In genomic region chr22:45543243-45543642, GRCh38 we compare ENCODE assay signal across 13 cellular contexts. TPM values are rescaled to one million over a fixed set of nuclear protein-coding genes. Genes with fewer than 3 reads are reported as not detected.
A peak's percentile ranks its signal among the peaks of the same experiment; 100 is the strongest.
DNase-seq lines count a peak whose midpoint lies in the region; ATAC-seq and TF ChIP-seq lines count a peak whose summit lies in the region.
"Had no signal": no experiment of that assay in that cellular context is flagged by ENCODE, and none has a peak within 500 bp of the region (broad histone marks: within the 10 kb centered on the region; RNA-seq: fewer than 3 reads in every experiment).

No MANE protein-coding gene starts in this region.

- CTCF ChIA-PET in Caco-2 (lab: Charles Lee) (no interaction called here), RWPE1 (lab: Yijun Ruan, JAX) (no interaction called here)

- TF ChIP-seq CTCF in Caco-2 (IDR thresholded peaks at IDR 0.05; ENCODE audit: insufficient read depth in 1 of 2, low read depth in 1 of 2, low read length in 1 of 2, severe bottlenecking in 1 of 2, unreplicated experiment in 1 of 2) (no peak), RWPE1 (conservative IDR thresholded peaks at IDR 0.05; ENCODE audit: low read depth) (no peak), hepatocyte (IDR thresholded peaks at IDR 0.05; ENCODE audit: poor library complexity) (no peak), parathyroid adenoma (IDR thresholded peaks at IDR 0.05) (no peak)

- no peaks in the 10 kb centered on the region for H3K4me1 Mint-ChIP-seq in Caco-2 (ENCODE audit: low read depth, unreplicated experiment)
- peaks cover 4% of the 10 kb centered on the region for H3K4me1 Mint-ChIP-seq in T-helper 17 cell
- H3K4me1 Mint-ChIP-seq: CD14-positive monocyte had no signal

- H3K27ac Mint-ChIP-seq in Caco-2 (ENCODE audit: unreplicated experiment) = peak overlapping the region; percentile 49
- no peak overlapping the region for H3K27ac Mint-ChIP-seq in T-helper 17 cell
- H3K27ac Mint-ChIP-seq: CD14-positive monocyte; CD8-positive, alpha-beta T cell had no signal

- peaks cover 5% of the 10 kb centered on the region for H3K36me3 ChIP-seq in Caco-2 (ENCODE audit: control insufficient read depth, insufficient read depth, low read length)
- H3K36me3 ChIP-seq in hepatocyte (replicated peaks; ENCODE audit: insufficient read depth, low read depth) = no peaks in the 10 kb centered on the region
- H3K36me3 ChIP-seq in parathyroid adenoma (ENCODE audit: control insufficient read depth, insufficient read depth, low read length) = no peaks in the 10 kb centered on the region

- no TSS peak for BruUV-seq in Caco-2 (replicated peaks; lab: Mats Ljungman, UMichigan)

- DNase-seq in Caco-2 (no peak), RWPE1 (ENCODE audit: low spot score) (no peak), hepatocyte (ENCODE audit: low spot score) (peak; percentile 3), T-helper 17 cell (no peak), NCI-H1105 treated with DMSO at 0.1 percent for 48 hours (lab: John Stamatoyannopoulos, UW) (no peak)
- DNase-seq: CD8-positive, alpha-beta T cell; DMS53; GF-D8 had no signal

- H3K79me2 ChIP-seq in hepatocyte = no peaks in the 10 kb centered on the region
- H3K79me2 ChIP-seq in parathyroid adenoma = peaks cover 2% of the 10 kb centered on the region

- no peaks in the 10 kb centered on the region for H3K9me2 ChIP-seq in hepatocyte (replicated peaks; ENCODE audit: insufficient read depth)

- H3K9ac ChIP-seq in parathyroid adenoma = no peak overlapping the region

- H3K27ac ChIP-seq in RWPE1 (peak overlapping the region; percentile 12; the same call in 1 of the 2 replicates), hepatocyte (no peak overlapping the region), parathyroid adenoma (peak overlapping the region; percentile 67)
- H3K27ac ChIP-seq: A549 had no signal

- WGBS in hepatocyte (ENCODE audit: low lambda C conversion rate, missing lambda C conversion rate) = 98% methylated on average over 13 of the region's 13 CpGs

- H3K4me2 ChIP-seq in hepatocyte (no peak overlapping the region), parathyroid adenoma (ENCODE audit: low read length) (no peak overlapping the region)
- H3K4me2 ChIP-seq: A549 had no signal

- H3K36me3 Mint-ChIP-seq in Caco-2 (ENCODE audit: insufficient read depth, unreplicated experiment) (peaks cover 91% of the 10 kb centered on the region), T-helper 17 cell (ENCODE audit: low read depth) (no peaks in the 10 kb centered on the region)
- H3K36me3 Mint-ChIP-seq: CD14-positive monocyte; CD8-positive, alpha-beta T cell had no signal

- H3K27me3 Mint-ChIP-seq in Caco-2 (ENCODE audit: insufficient read depth, unreplicated experiment) (no peaks in the 10 kb centered on the region), T-helper 17 cell (peaks cover 29% of the 10 kb centered on the region)

- H3K4me3 Mint-ChIP-seq in Caco-2 (ENCODE audit: unreplicated experiment) (no peak overlapping the region), T-helper 17 cell (no peak overlapping the region)
- H3K4me3 Mint-ChIP-seq: CD14-positive monocyte; CD8-positive, alpha-beta T cell had no signal

- intact Hi-C loops in Caco-2 (cut with micrococcal nuclease; ENCODE audit: unreplicated experiment) = no loop called here

- H3K9me3 Mint-ChIP-seq in Caco-2 (ENCODE audit: unreplicated experiment) = no peaks in the 10 kb centered on the region
- H3K9me3 Mint-ChIP-seq: CD8-positive, alpha-beta T cell had no signal

- POLR2A ChIA-PET in Caco-2 (lab: Charles Lee) (no interaction called here), RWPE1 (lab: Yijun Ruan, JAX; ENCODE audit: low non-redundant PET) (no interaction called here)

- H3K4me1 ChIP-seq in Caco-2 (no peaks in the 10 kb centered on the region), hepatocyte (ENCODE audit: insufficient read depth) (no peaks in the 10 kb centered on the region), parathyroid adenoma (peaks cover 34% of the 10 kb centered on the region)
- H3K4me1 ChIP-seq: A549 had no signal

- no peaks in the 10 kb centered on the region for H4K20me1 ChIP-seq in hepatocyte (ENCODE audit: insufficient read depth, poor library complexity, severe bottlenecking)

- H3K9me3 ChIP-seq in Caco-2 (no peaks in the 10 kb centered on the region), hepatocyte (ENCODE audit: low read depth) (no peaks in the 10 kb centered on the region), parathyroid adenoma (ENCODE audit: control insufficient read depth, low read length) (no peaks in the 10 kb centered on the region), T-helper 17 cell (ENCODE audit: control insufficient read depth, low read length, poor library complexity, severe bottlenecking) (no peaks in the 10 kb centered on the region)
- H3K9me3 ChIP-seq: A549 had no signal

- H2AFZ ChIP-seq in hepatocyte (no peak overlapping the region), parathyroid adenoma (no peak overlapping the region)

- H3K4me3 ChIP-seq in Caco-2 (ENCODE audit: low read depth, low read length) (no peak overlapping the region), hepatocyte (no peak overlapping the region), parathyroid adenoma (ENCODE audit: low read depth, low read length) (no peak overlapping the region)
- H3K4me3 ChIP-seq: A549 had no signal

- no peak for ATAC-seq in T-helper 17 cell
- no peak for ATAC-seq in HG03432 (IDR thresholded peaks at IDR 0.05; ENCODE audit: unreplicated experiment)
- ATAC-seq: A549; CD8-positive, alpha-beta T cell; HCT116 had no signal

- H3K27me3 ChIP-seq in Caco-2 (replicated peaks; ENCODE audit: control insufficient read depth, insufficient read depth, low read length) (no peaks in the 10 kb centered on the region), hepatocyte (no peaks in the 10 kb centered on the region), parathyroid adenoma (ENCODE audit: control insufficient read depth, insufficient read depth, low read length) (no peaks in the 10 kb centered on the region)

RNA-seq across cellular contexts. Expression of gene FBLN1, which starts 40.6 kb away (rescaled TPM):
- 510 and 519 TPM in 2 replicates for total RNA-seq in Caco-2 (2022)
- total RNA-seq in hepatocyte = 185 and 201 TPM in 2 replicates
- 669 and 709 TPM in 2 replicates for polyA plus RNA-seq in hepatocyte
- total RNA-seq in T-helper 17 cell = under 1 TPM; 0.34 to 0.90 TPM
- total RNA-seq: CD8-positive, alpha-beta T cell had no signal

Comparison
In these comparisons a context has a peak if more than half of its experiments do, and no peak if none do; other contexts are left out.
1. RNA of gene FBLN1, which starts 40.6 kb away (total RNA-seq): 510 to 519 TPM in Caco-2 and 185 to 201 TPM in hepatocyte; 0.34 to 0.90 TPM in T-helper 17 cell; every median in the first group is over 10 times any median in the second.